ENCODE assay signal across 15 cellular contexts in genomic region chr1:109151591-109151990, GRCh38. TPM values are rescaled to one million over a fixed set of nuclear protein-coding genes. Genes with fewer than 3 reads are reported as not detected.
DNase-seq lines count a peak whose midpoint lies in the region; ATAC-seq and TF ChIP-seq lines count a peak whose summit lies in the region.
"Had no signal": no experiment of that assay in that cellular context is flagged by ENCODE, and none has a peak within 500 bp of the region (broad histone marks: within the 10 kb centered on the region; RNA-seq: fewer than 3 reads in every experiment).

No MANE protein-coding gene starts in this region.

- DNase-seq in SK-N-SH (no peak), ascending aorta (ENCODE audit: low spot score in 2 of 2) (no peak), AG20443 (ENCODE audit: low spot score) (no peak), RPMI8226 (no peak)
- DNase-seq: CD4-positive, alpha-beta T cell; DND-41; NK-92 treated with Interleukin-12 subunit alpha and Interleukin-12 subunit beta, amount 100 ng/mL, for 24 hours; stimulated activated naive B cell treated with anti-CD40 and anti-IgM and Interleukin-4, amounts not matched to agents 10 μg/mL and 1 μg/mL and 100 μg/mL, for 72 hours had no signal

- TF ChIP-seq RAD21 in SK-N-SH (IDR thresholded peaks at IDR 0.05; ENCODE audit: low read length), result no peak

- no peaks in the 10 kb centered on the region for H3K9me3 Mint-ChIP-seq in nephron
- H3K9me3 Mint-ChIP-seq: CD4-positive, alpha-beta T cell; stimulated activated naive B cell treated with anti-CD40 and anti-IgM and Interleukin-4, amounts not matched to agents 10 μg/mL and 1 μg/mL and 100 μg/mL, for 72 hours had no signal

- H3K4me2 ChIP-seq in SK-N-SH, result no peak overlapping the region

- H4K20me1 ChIP-seq in SK-N-SH (ENCODE audit: insufficient read depth), result no peaks in the 10 kb centered on the region

- H3K9me3 ChIP-seq in SK-N-SH (no peaks in the 10 kb centered on the region), ascending aorta (no peaks in the 10 kb centered on the region)
- H3K9me3 ChIP-seq: adrenal gland, ovary had no signal

- no peak for ATAC-seq in SK-N-SH treated with all-trans-retinoic acid at 6 μM for 48 hours
- ATAC-seq: activated CD4-positive, CD25-positive, alpha-beta regulatory T cell treated with anti-CD3 and anti-CD28 coated beads, Interleukin-2, amount 50 U/mL, for 24 hours; stimulated activated naive B cell treated with anti-CD40 and anti-IgM and Interleukin-4, amounts not matched to agents 10 μg/mL and 1 μg/mL and 100 μg/mL, for 72 hours had no signal

- no peak overlapping the region for H3K4me3 Mint-ChIP-seq in nephron
- H3K4me3 Mint-ChIP-seq: CD4-positive, alpha-beta T cell; stimulated activated naive B cell treated with anti-CD40 and anti-IgM and Interleukin-4, amounts not matched to agents 10 μg/mL and 1 μg/mL and 100 μg/mL, for 72 hours had no signal

- H3K36me3 ChIP-seq in SK-N-SH (replicated peaks in 1 of 2; ENCODE audit: control insufficient read depth in 1 of 2, insufficient read depth in 2 of 2, low read length in 1 of 2) (no peaks in the 10 kb centered on the region), ascending aorta (no peaks in the 10 kb centered on the region)
- H3K36me3 ChIP-seq: adrenal gland, ovary had no signal

- H3K4me1 Mint-ChIP-seq in nephron, result peaks cover 29% of the 10 kb centered on the region

- no peak overlapping the region for H3K9ac ChIP-seq in SK-N-SH

- POLR2A ChIA-PET in SK-N-SH (lab: Yijun Ruan, JAX), result no interaction called here

- H3K27me3 ChIP-seq in SK-N-SH (ENCODE audit: insufficient read depth) (no peaks in the 10 kb centered on the region), ascending aorta (no peaks in the 10 kb centered on the region)
- H3K27me3 ChIP-seq: adrenal gland, ovary had no signal

- peak overlapping the region; percentile 91; the same call in 1 of the 2 replicates for H2AFZ ChIP-seq in SK-N-SH (ENCODE audit: low read depth)

- no peak overlapping the region for H3K4me3 ChIP-seq in SK-N-SH (ENCODE audit: low read depth in 2 of 2, low read length in 1 of 2)
- no peak overlapping the region for H3K4me3 ChIP-seq in ascending aorta
- H3K4me3 ChIP-seq: adrenal gland, ovary had no signal

- TF ChIP-seq CTCF in SK-N-SH (IDR thresholded peaks at IDR 0.05), result no peak
- no peak for TF ChIP-seq CTCF in nephron (IDR thresholded peaks at IDR 0.05; ENCODE audit: unreplicated experiment in 3 of 3)
- TF ChIP-seq CTCF in ascending aorta (IDR thresholded peaks at IDR 0.05), result no peak

- no peaks in the 10 kb centered on the region for H3K9me2 ChIP-seq in SK-N-SH

- H3K27ac Mint-ChIP-seq in nephron, result peak overlapping the region; percentile 82 to 95 (median 94)
- H3K27ac Mint-ChIP-seq: CD4-positive, alpha-beta T cell; stimulated activated naive B cell treated with anti-CD40 and anti-IgM and Interleukin-4, amounts not matched to agents 10 μg/mL and 1 μg/mL and 100 μg/mL, for 72 hours had no signal

- 91% methylated on average over 2 of the region's 2 CpGs for WGBS in SK-N-SH (ENCODE audit: low lambda C conversion rate)

- no peaks in the 10 kb centered on the region for H3F3A ChIP-seq in SK-N-SH (replicated peaks; ENCODE audit: insufficient read depth)

- H3K27ac ChIP-seq in SK-N-SH (ENCODE audit: low read depth in 2 of 2, low read length in 1 of 2), result no peak overlapping the region
- H3K27ac ChIP-seq in cingulate gyrus (ENCODE audit: low read depth, low read length), result peak overlapping the region; percentile 11
- peak overlapping the region; percentile 88 for H3K27ac ChIP-seq in temporal lobe (ENCODE audit: low read depth, low read length)
- H3K27ac ChIP-seq in ascending aorta, result no peak overlapping the region
- H3K27ac ChIP-seq: adrenal gland, ovary had no signal

- CTCF ChIA-PET in SK-N-SH (lab: Yijun Ruan, JAX), result no interaction called here

- intact Hi-C loops in ascending aorta (cut with DNase I), result no loop called here

- no peaks in the 10 kb centered on the region for H3K4me1 ChIP-seq in SK-N-SH (ENCODE audit: control insufficient read depth in 1 of 2, insufficient read depth in 2 of 2, low read depth in 1 of 2, low read length in 1 of 2)
- no peaks in the 10 kb centered on the region for H3K4me1 ChIP-seq in ascending aorta

- H3K27me3 Mint-ChIP-seq in nephron (ENCODE audit: low read depth), result peaks cover 4% of the 10 kb centered on the region
- H3K27me3 Mint-ChIP-seq: CD4-positive, alpha-beta T cell; stimulated activated naive B cell treated with anti-CD40 and anti-IgM and Interleukin-4, amounts not matched to agents 10 μg/mL and 1 μg/mL and 100 μg/mL, for 72 hours had no signal

- no peaks in the 10 kb centered on the region for H3K79me2 ChIP-seq in SK-N-SH (ENCODE audit: insufficient read depth)

- TF ChIP-seq EP300 in SK-N-SH (IDR thresholded peaks at IDR 0.05; ENCODE audit: borderline replicate concordance in 1 of 2, low read depth in 1 of 2, low read length in 1 of 2), result no peak

- H3K36me3 Mint-ChIP-seq in nephron (ENCODE audit: low read depth), result no peaks in the 10 kb centered on the region
- H3K36me3 Mint-ChIP-seq: stimulated activated naive B cell treated with anti-CD40 and anti-IgM and Interleukin-4, amounts not matched to agents 10 μg/mL and 1 μg/mL and 100 μg/mL, for 72 hours had no signal

TF ChIP-seq in SK-N-SH, 30 proteins besides CTCF, POLR2A, EP300 and RAD21 (continues in another document):
- TF ChIP-seq EZH2phosphoT487 (IDR thresholded peaks at IDR 0.05; ENCODE audit: borderline replicate concordance, low read depth), result no peak
- no peak for TF ChIP-seq YY1 (IDR thresholded peaks at IDR 0.05; ENCODE audit: low read depth)
- no peak for TF ChIP-seq NFIC (IDR thresholded peaks at IDR 0.05; ENCODE audit: borderline replicate concordance)
- no peak for TF ChIP-seq RXRA (IDR thresholded peaks at IDR 0.05; ENCODE audit: borderline replicate concordance, low read depth)
- no peak for TF ChIP-seq GATA2 (CRISPR knock-in tag; IDR thresholded peaks at IDR 0.05)
- no peak for TF ChIP-seq FOSL2 (IDR thresholded peaks at IDR 0.05; ENCODE audit: borderline replicate concordance, low read depth)
- no peak for TF ChIP-seq USF2 (IDR thresholded peaks at IDR 0.05; ENCODE audit: borderline replicate concordance, low read depth, low read length)
- TF ChIP-seq NRF1 (IDR thresholded peaks at IDR 0.05; ENCODE audit: low read depth, low read length), result no peak
- no peak for TF ChIP-seq FOXM1 (IDR thresholded peaks at IDR 0.05; ENCODE audit: low read depth)
- no peak for TF ChIP-seq TCF12 (IDR thresholded peaks at IDR 0.05)
- no peak for TF ChIP-seq CHD2 (IDR thresholded peaks at IDR 0.05; ENCODE audit: low read length, partially characterized antibody)
- TF ChIP-seq FOXJ3 (CRISPR knock-in tag; IDR thresholded peaks at IDR 0.05), result no peak
- TF ChIP-seq MEF2A (IDR thresholded peaks at IDR 0.05; ENCODE audit: borderline replicate concordance, low read depth), result no peak
- no peak for TF ChIP-seq MAX (IDR thresholded peaks at IDR 0.05; ENCODE audit: low read depth)

TF ChIP-seq in SK-N-SH treated with all-trans-retinoic acid at 6 μM for 48 hours, 23 proteins besides CTCF, POLR2A, EP300 and RAD21:
- no peak for TF ChIP-seq ESRRG (CRISPR knock-in tag; IDR thresholded peaks at IDR 0.05)
- TF ChIP-seq CREB5 (CRISPR knock-in tag; IDR thresholded peaks at IDR 0.05; ENCODE audit: low read depth), result no peak
- TF ChIP-seq TOX (CRISPR knock-in tag; IDR thresholded peaks at IDR 0.05; ENCODE audit: borderline replicate concordance), result no peak
- no peak for TF ChIP-seq GLIS3 (CRISPR knock-in tag; IDR thresholded peaks at IDR 0.05)
- TF ChIP-seq POU6F1 (CRISPR knock-in tag; IDR thresholded peaks at IDR 0.05; ENCODE audit: borderline replicate concordance, low read depth), result no peak

RNA-seq across cellular contexts. Expression of gene ELAPOR1, which starts 37.7 kb away (rescaled TPM):
- polyA plus RNA-seq in SK-N-SH (2012; rRNA removed), result 1.1 and 1.2 TPM in 2 replicates
- polyA plus RNA-seq in SK-N-SH (2012; cell fraction: cytosol; rRNA removed), result 0.67 and 0.89 TPM in 2 replicates
- 1.7 and 1.9 TPM in 2 replicates for polyA plus RNA-seq in SK-N-SH (2012; cell fraction: nucleus; rRNA removed)
- total RNA-seq in temporal lobe (15.0 TPM), ascending aorta (not detected)

Comparison
In these comparisons a context has a peak if more than half of its experiments do, and no peak if none do; other contexts are left out.
1. H3K27ac ChIP-seq: peak in cingulate gyrus (single experiment) and temporal lobe (single experiment); none in SK-N-SH (0 of 2) and ascending aorta (0 of 2).
2. RNA of gene ELAPOR1, which starts 37.7 kb away (total RNA-seq): 15.0 TPM in temporal lobe (single experiment); not detected in ascending aorta (single experiment); every median in the first group is over 10 times any median in the second.